Comparison of ENCODE assay signal across 8 cellular contexts in genomic region chr17:16439867-16440351, GRCh38. TPM values are rescaled to one million over a fixed set of nuclear protein-coding genes. Genes with fewer than 3 reads are reported as not detected.
DNase-seq lines count a peak whose midpoint lies in the region; ATAC-seq, FAIRE-seq and TF ChIP-seq lines count a peak whose summit lies in the region.

No MANE protein-coding gene starts in this region.

- FAIRE-seq in urothelium cell line (lab: Jason Lieb, UNC) = no peak

- peak overlapping the region; percentile 100 for H3K4me3 Mint-ChIP-seq in activated CD8-positive, alpha-beta T cell treated with anti-CD3 and anti-CD28 coated beads, Interleukin-2, amount 10 ng/mL, durations not matched to agents 7 days and 5 days

- POLR2A ChIA-PET in A673 (lab: Charles Lee; ENCODE audit: low non-redundant PET) = no interaction called here
- POLR2A ChIA-PET in activated CD8-positive, alpha-beta T cell treated with anti-CD3 and anti-CD28 coated beads, Interleukin-2, amount 10 ng/mL, durations not matched to agents 7 days and 5 days (lab: Charles Lee) = interaction anchor here (0.7 to 4.0 kb wide), 5 partner anchors 11 to 144 kb away, joined by 3 to 35 read pairs (median 5); partner anchors contain the start of gene UBB

- no peak for ATAC-seq in activated CD8-positive, alpha-beta T cell treated with anti-CD3 and anti-CD28 coated beads, Interleukin-2, amount 10 ng/mL, durations not matched to agents 7 days and 5 days

- intact Hi-C loops in A673 (cut with micrococcal nuclease; ENCODE audit: unreplicated experiment) = loop anchor here (2.0 kb wide), 1 partner anchor 59 kb away; the partner anchor contains the start of gene UBB
- intact Hi-C loops in posterior vena cava (cut with DNase I) = loop anchor here in 1 of 2 donors (10.0 kb wide), 1 partner anchor 55 kb away; the partner anchor contains the start of gene UBB

- H3K36me3 ChIP-seq in A673 (ENCODE audit: insufficient read depth, low read length, poor library complexity, severe bottlenecking) (peaks cover 51% of the 10 kb centered on the region), iPS-15b (ENCODE audit: control insufficient read depth, insufficient read depth, low read length) (peaks cover 54% of the 10 kb centered on the region)

- H3K4me3 ChIP-seq in A673 (ENCODE audit: low read depth, low read length, poor library complexity, severe bottlenecking) (peak overlapping the region; percentile 73), HL-60 (replicated peaks; ENCODE audit: insufficient read depth, low read length) (peak overlapping the region; percentile 47), iPS-15b (ENCODE audit: low read depth, low read length) (peak overlapping the region; percentile 97)

- TF ChIP-seq CTCF in A673 (conservative IDR thresholded peaks at IDR 0.05; ENCODE audit: low read depth, low read length) (no peak), HL-60 (IDR thresholded peaks at IDR 0.05; ENCODE audit: insufficient read depth, low read length) (no peak)

- peaks cover 55% of the 10 kb centered on the region for H3K36me3 Mint-ChIP-seq in activated CD8-positive, alpha-beta T cell treated with anti-CD3 and anti-CD28 coated beads, Interleukin-2, amount 10 ng/mL, durations not matched to agents 7 days and 5 days (ENCODE audit: low read depth)

- peak overlapping the region; percentile 100 for H3K9ac ChIP-seq in iPS-15b (ENCODE audit: low read depth, low read length)

- peak overlapping the region; percentile 99 for H3K27ac Mint-ChIP-seq in activated CD8-positive, alpha-beta T cell treated with anti-CD3 and anti-CD28 coated beads, Interleukin-2, amount 10 ng/mL, durations not matched to agents 7 days and 5 days

- H3K27me3 Mint-ChIP-seq in activated CD8-positive, alpha-beta T cell treated with anti-CD3 and anti-CD28 coated beads, Interleukin-2, amount 10 ng/mL, durations not matched to agents 7 days and 5 days (ENCODE audit: low read depth) = no peaks in the 10 kb centered on the region

- no peaks in the 10 kb centered on the region for H3K27me3 ChIP-seq in A673 (replicated peaks; ENCODE audit: insufficient read depth, low read depth, low read length, poor library complexity)
- H3K27me3 ChIP-seq in HL-60 (ENCODE audit: insufficient read depth, poor library complexity, severe bottlenecking) = no peaks in the 10 kb centered on the region
- H3K27me3 ChIP-seq in iPS-15b (ENCODE audit: control insufficient read depth, insufficient read depth, low read length) = no peaks in the 10 kb centered on the region

- DNase-seq in A673 (ENCODE audit: low spot score) = no peak
- DNase-seq in HL-60 (ENCODE audit: low read depth in 1 of 2, low spot score in 1 of 2) = peak in 1 of 2 experiments; percentile 52
- peak; percentile 54 for DNase-seq in activated CD8-positive, alpha-beta T cell treated with anti-CD3 and anti-CD28 coated beads, Interleukin-2, amount 10 ng/mL, durations not matched to agents 7 days and 5 days
- DNase-seq in stimulated activated naive CD4-positive, alpha-beta T cell treated with Interleukin-2 at 50 U/mL for 16 hours (lab: John Stamatoyannopoulos, UW) = peak; percentile 9
- no peak for DNase-seq in NCI-H510A (lab: John Stamatoyannopoulos, UW)
- no peak for DNase-seq in urothelium cell line (ENCODE audit: low spot score)
- no peak for DNase-seq in posterior vena cava (ENCODE audit: low spot score)

- H3K27ac ChIP-seq in A673 (ENCODE audit: low read depth, low read length, poor library complexity, severe bottlenecking) (peak overlapping the region; percentile 88), HL-60 (replicated peaks) (peak overlapping the region; percentile 98)

- H3K9me3 ChIP-seq in A673 (ENCODE audit: low read depth, low read length, poor library complexity, severe bottlenecking) (no peaks in the 10 kb centered on the region), iPS-15b (ENCODE audit: control insufficient read depth, insufficient read depth, low read length) (no peaks in the 10 kb centered on the region)

- no peaks in the 10 kb centered on the region for H3K9me3 Mint-ChIP-seq in activated CD8-positive, alpha-beta T cell treated with anti-CD3 and anti-CD28 coated beads, Interleukin-2, amount 10 ng/mL, durations not matched to agents 7 days and 5 days (ENCODE audit: insufficient read depth)

- peaks cover 55% of the 10 kb centered on the region for H3K4me1 Mint-ChIP-seq in activated CD8-positive, alpha-beta T cell treated with anti-CD3 and anti-CD28 coated beads, Interleukin-2, amount 10 ng/mL, durations not matched to agents 7 days and 5 days (ENCODE audit: low read depth)

- CTCF ChIA-PET in A673 (lab: Charles Lee) = no interaction called here
- CTCF ChIA-PET in activated CD8-positive, alpha-beta T cell treated with anti-CD3 and anti-CD28 coated beads, Interleukin-2, amount 10 ng/mL, durations not matched to agents 7 days and 5 days (lab: Charles Lee) = interaction anchor here (1.0 to 5.1 kb wide), 7 partner anchors 13 to 96 kb away, joined by 3 to 35 read pairs (median 17); partner anchors contain the start of genes TRPV2 and UBB

- H3K4me1 ChIP-seq in A673 (ENCODE audit: insufficient read depth, low read length, poor library complexity, severe bottlenecking) (peaks cover 47% of the 10 kb centered on the region), iPS-15b (ENCODE audit: control insufficient read depth, insufficient read depth, low read length) (peaks cover 24% of the 10 kb centered on the region)

- BruUV-seq in A673 (replicated peaks; lab: Mats Ljungman, UMichigan) = no TSS peak

RNA-seq across cellular contexts. Expression of gene TRPV2, which starts 24.5 kb away (rescaled TPM):
- total RNA-seq in A673 (2021) = not detected in 2 replicates
- 100 to 1,000 TPM; 124 to 134 TPM for total RNA-seq in activated CD8-positive, alpha-beta T cell treated with anti-CD3 and anti-CD28 coated beads, Interleukin-2, amount 10 ng/mL, durations not matched to agents 7 days and 5 days
- total RNA-seq in posterior vena cava = 10 to 100 TPM; 35.7 to 40.8 TPM

RNA-seq across cellular contexts. Expression of gene LRRC75A, which starts 52.1 kb away (rescaled TPM):
- total RNA-seq in A673 (2021) = 2.8 and 3.6 TPM in 2 replicates
- 1 to 10 TPM; 3.6 to 5.7 TPM for total RNA-seq in activated CD8-positive, alpha-beta T cell treated with anti-CD3 and anti-CD28 coated beads, Interleukin-2, amount 10 ng/mL, durations not matched to agents 7 days and 5 days
- 1 to 10 TPM; 2.3 to 3.0 TPM for total RNA-seq in posterior vena cava

RNA-seq across cellular contexts. Expression of gene UBB, which starts 59.0 kb away (rescaled TPM):
- 2,497 and 2,658 TPM in 2 replicates for total RNA-seq in A673 (2021)
- 1,000 to 10,000 TPM; 1,415 to 1,441 TPM for total RNA-seq in activated CD8-positive, alpha-beta T cell treated with anti-CD3 and anti-CD28 coated beads, Interleukin-2, amount 10 ng/mL, durations not matched to agents 7 days and 5 days
- total RNA-seq in posterior vena cava = 100 to 1,000 TPM; 581 to 633 TPM

Comparison
In these comparisons a context has a peak if more than half of its experiments do, and no peak if none do; other contexts are left out.
1. DNase-seq: peak in activated CD8-positive, alpha-beta T cell treated with anti-CD3 and anti-CD28 coated beads, Interleukin-2, amount 10 ng/mL, durations not matched to agents 7 days and 5 days (single experiment) and stimulated activated naive CD4-positive, alpha-beta T cell treated with Interleukin-2 at 50 U/mL for 16 hours (single experiment); none in A673 (single experiment), NCI-H510A (single experiment), urothelium cell line (single experiment) and posterior vena cava (single experiment).
2. H3K4me3 ChIP-seq: peak in every context shown above with its lines; median percentile 97 in iPS-15b; 73 in A673; 47 in HL-60.
3. RNA of gene TRPV2, which starts 24.5 kb away (total RNA-seq): 124 to 134 TPM in activated CD8-positive, alpha-beta T cell treated with anti-CD3 and anti-CD28 coated beads, Interleukin-2, amount 10 ng/mL, durations not matched to agents 7 days and 5 days and 35.7 to 40.8 TPM in posterior vena cava; not detected in A673; every median in the first group is over 10 times any median in the second.